ENCODE assay signal across 8 cellular contexts in genomic region chr19:3507371-3508120, GRCh38. TPM values are rescaled to one million over a fixed set of nuclear protein-coding genes. Genes with fewer than 3 reads are reported as not detected.
DNase-seq lines count a peak whose midpoint lies in the region.

No MANE protein-coding gene starts in this region.

- peak overlapping the region; percentile 95 for H3K4me3 Mint-ChIP-seq in activated naive CD4-positive, alpha-beta T cell treated with anti-CD3 and anti-CD28 coated beads, Interleukin-2, amount 10 ng/mL, durations not matched to agents 7 days and 5 days

- H3K4me2 ChIP-seq in skeletal muscle satellite cell (ENCODE audit: low read length): peak overlapping the region; percentile 96

- H3K4me3 ChIP-seq in Jurkat, Clone E6-1 (ENCODE audit: low read length): peak overlapping the region; percentile 84
- H3K4me3 ChIP-seq in skeletal muscle satellite cell (ENCODE audit: low read length): peak overlapping the region; percentile 99

- peak overlapping the region; percentile 92 for H3K27ac Mint-ChIP-seq in activated naive CD4-positive, alpha-beta T cell treated with anti-CD3 and anti-CD28 coated beads, Interleukin-2, amount 10 ng/mL, durations not matched to agents 7 days and 5 days

- no peaks in the 10 kb centered on the region for H3K9me3 ChIP-seq in skeletal muscle satellite cell (replicated peaks; ENCODE audit: low read length)

- no peaks in the 10 kb centered on the region for H3K27me3 ChIP-seq in skeletal muscle satellite cell (ENCODE audit: control insufficient read depth, insufficient read depth, low read length)

- no peaks in the 10 kb centered on the region for H3K27me3 Mint-ChIP-seq in activated naive CD4-positive, alpha-beta T cell treated with anti-CD3 and anti-CD28 coated beads, Interleukin-2, amount 10 ng/mL, durations not matched to agents 7 days and 5 days

- CTCF ChIA-PET in activated naive CD4-positive, alpha-beta T cell treated with anti-CD3 and anti-CD28 coated beads, Interleukin-2, amount 10 ng/mL, durations not matched to agents 7 days and 5 days (lab: Charles Lee): no interaction called here

- H3K36me3 ChIP-seq in skeletal muscle satellite cell (ENCODE audit: insufficient read depth, low read length): peaks cover 23% of the 10 kb centered on the region

- H3K36me3 Mint-ChIP-seq in activated naive CD4-positive, alpha-beta T cell treated with anti-CD3 and anti-CD28 coated beads, Interleukin-2, amount 10 ng/mL, durations not matched to agents 7 days and 5 days: peaks cover 36% of the 10 kb centered on the region

- H3K4me1 Mint-ChIP-seq in activated naive CD4-positive, alpha-beta T cell treated with anti-CD3 and anti-CD28 coated beads, Interleukin-2, amount 10 ng/mL, durations not matched to agents 7 days and 5 days: peaks cover 45% of the 10 kb centered on the region

- DNase-seq in A172 (ENCODE audit: low spot score) (peak; percentile 27), iPS DF 19.7 (ENCODE audit: low read depth, low spot score) (peak; percentile 30), mesenteric fat pad (ENCODE audit: low spot score) (no peak), NCI-H510A treated with DMSO at 0.1 percent for 48 hours (lab: John Stamatoyannopoulos, UW) (no peak), GDM1 (lab: John Stamatoyannopoulos, UW) (no peak)
- DNase-seq in Jurkat, Clone E6-1 (ENCODE audit: low read depth, low spot score): no peak
- peak; percentile 52 for DNase-seq in activated naive CD4-positive, alpha-beta T cell treated with anti-CD3 and anti-CD28 coated beads, Interleukin-2, amount 10 ng/mL, durations not matched to agents 7 days and 5 days

- H3K4me1 ChIP-seq in skeletal muscle satellite cell (ENCODE audit: control insufficient read depth, insufficient read depth, low read length): peaks cover 30% of the 10 kb centered on the region

- no peaks in the 10 kb centered on the region for H3K9me3 Mint-ChIP-seq in activated naive CD4-positive, alpha-beta T cell treated with anti-CD3 and anti-CD28 coated beads, Interleukin-2, amount 10 ng/mL, durations not matched to agents 7 days and 5 days

- H3K9ac ChIP-seq in skeletal muscle satellite cell (ENCODE audit: low read depth, low read length): peak overlapping the region; percentile 93

RNA-seq across cellular contexts. Expression of gene FZR1, which starts 1.4 kb away (rescaled TPM):
- total RNA-seq in A172 (2014; rRNA removed; shearing (Covaris generic)): 44.4 and 46.2 TPM in 2 replicates
- polyA plus RNA-seq in Jurkat, Clone E6-1 (2012; ENCODE audit: insufficient read depth, insufficient read length): 55.9 TPM
- total RNA-seq in skeletal muscle satellite cell (2012; rRNA removed): 34.5 and 42.4 TPM in 2 replicates
- 28.1 TPM for total RNA-seq in mesenteric fat pad

RNA-seq across cellular contexts. Expression of gene DOHH, which starts 7.1 kb away (rescaled TPM):
- total RNA-seq in A172 (2014; rRNA removed; shearing (Covaris generic)): 18.0 and 27.3 TPM in 2 replicates
- polyA plus RNA-seq in Jurkat, Clone E6-1 (2012; ENCODE audit: insufficient read depth, insufficient read length): 21.1 TPM
- 14.2 and 15.1 TPM in 2 replicates for total RNA-seq in skeletal muscle satellite cell (2012; rRNA removed)
- total RNA-seq in mesenteric fat pad: 10.5 TPM

RNA-seq across cellular contexts. Expression of gene SMIM44, which starts 24.3 kb away (rescaled TPM):
- total RNA-seq in A172 (2014; rRNA removed; shearing (Covaris generic)): not detected in 2 replicates
- polyA plus RNA-seq in Jurkat, Clone E6-1 (2012; ENCODE audit: insufficient read depth, insufficient read length): not detected
- not detected in 2 replicates for total RNA-seq in skeletal muscle satellite cell (2012; rRNA removed)
- not detected for total RNA-seq in mesenteric fat pad

RNA-seq across cellular contexts. Expression of gene SMIM24, which starts 27.2 kb away (rescaled TPM):
- total RNA-seq in A172 (2014; rRNA removed; shearing (Covaris generic)): not detected in 2 replicates
- 30.0 TPM for polyA plus RNA-seq in Jurkat, Clone E6-1 (2012; ENCODE audit: insufficient read depth, insufficient read length)
- not detected in 2 replicates for total RNA-seq in skeletal muscle satellite cell (2012; rRNA removed)
- total RNA-seq in mesenteric fat pad: 0.42 TPM

RNA-seq across cellular contexts. Expression of gene TEKTIP1, which starts 31.4 kb away (rescaled TPM):
- total RNA-seq in A172 (2014; rRNA removed; shearing (Covaris generic)): not detected in 2 replicates
- 3.6 TPM for polyA plus RNA-seq in Jurkat, Clone E6-1 (2012; ENCODE audit: insufficient read depth, insufficient read length)
- total RNA-seq in skeletal muscle satellite cell (2012; rRNA removed): not detected in 2 replicates
- 0.51 TPM for total RNA-seq in mesenteric fat pad

Comparison
In these comparisons a context has a peak if more than half of its experiments do, and no peak if none do; other contexts are left out.
1. DNase-seq: peak in A172 (single experiment), activated naive CD4-positive, alpha-beta T cell treated with anti-CD3 and anti-CD28 coated beads, Interleukin-2, amount 10 ng/mL, durations not matched to agents 7 days and 5 days (single experiment) and iPS DF 19.7 (single experiment); none in Jurkat, Clone E6-1 (single experiment), mesenteric fat pad (single experiment), NCI-H510A treated with DMSO at 0.1 percent for 48 hours (single experiment) and GDM1 (single experiment).